Comparison of ENCODE assay signal across 16 cellular contexts in genomic region chr17:35931794-35932419, GRCh38. TPM values are rescaled to one million over a fixed set of nuclear protein-coding genes. Genes with fewer than 3 reads are reported as not detected.
A peak's percentile ranks its signal among the peaks of the same experiment; 100 is the strongest.
DNase-seq lines count a peak whose midpoint lies in the region; ATAC-seq and TF ChIP-seq lines count a peak whose summit lies in the region.
"Had no signal": no experiment of that assay in that cellular context is flagged by ENCODE, and none has a peak within 500 bp of the region (broad histone marks: within the 10 kb centered on the region; RNA-seq: fewer than 3 reads in every experiment).

No MANE protein-coding gene starts in this region.

- H3K18ac ChIP-seq in trophoblast cell (ENCODE audit: low read length): no peak overlapping the region

- DNase-seq in DMS 273 (lab: John Stamatoyannopoulos, UW; ENCODE audit: unreplicated experiment): peak; percentile 63
- DNase-seq in DMS 273 treated with DMSO at 0.1 percent for 48 hours (lab: John Stamatoyannopoulos, UW): no peak
- peak; percentile 85 for DNase-seq in choroid plexus epithelial cell (ENCODE audit: low read depth)
- no peak for DNase-seq in trophoblast cell
- no peak for DNase-seq in activated T-cell treated with anti-CD3 and anti-CD28 coated beads, Interleukin-2, amount 50 U/mL, for 72 hours
- no peak for DNase-seq in upper lobe of left lung
- DNase-seq: CD8-positive, alpha-beta memory T cell; effector memory CD8-positive, alpha-beta T cell; heart right ventricle; KBM-7; NCI-H526; SHP77 had no signal

- H3K23ac ChIP-seq in trophoblast cell (ENCODE audit: low read length): no peak overlapping the region

- ATAC-seq in activated T-cell treated with anti-CD3 and anti-CD28 coated beads, Interleukin-2, amount 50 U/mL, for 72 hours (replicated peaks in 1 of 2): no peak
- no peak for ATAC-seq in upper lobe of left lung (ENCODE audit: low FRiP score in 2 of 2)
- ATAC-seq: effector memory CD8-positive, alpha-beta T cell had no signal

- no peak overlapping the region for H2BK120ac ChIP-seq in trophoblast cell (ENCODE audit: insufficient read depth, low read length, poor library complexity)

- no peak overlapping the region for H3K4me2 ChIP-seq in trophoblast cell (ENCODE audit: low read length)

- H2BK5ac ChIP-seq in trophoblast cell (ENCODE audit: low read depth, low read length, poor library complexity): no peak overlapping the region

- no peaks in the 10 kb centered on the region for H3K36me3 ChIP-seq in trophoblast cell (ENCODE audit: control insufficient read depth in 1 of 2, insufficient read depth in 2 of 2, low read length in 2 of 2)
- no peaks in the 10 kb centered on the region for H3K36me3 ChIP-seq in upper lobe of left lung
- H3K36me3 ChIP-seq: heart right ventricle, neutrophil, tibial nerve had no signal

- peaks cover 30% of the 10 kb centered on the region for H3K4me1 Mint-ChIP-seq in activated T-cell treated with anti-CD3 and anti-CD28 coated beads, Interleukin-2, amount 50 U/mL, for 72 hours (ENCODE audit: low read depth)

- H4K12ac ChIP-seq in trophoblast cell (ENCODE audit: low read depth, low read length): no peak overlapping the region

- H2AFZ ChIP-seq in trophoblast cell (ENCODE audit: insufficient read depth, low read length, poor library complexity): no peak overlapping the region

- no peak overlapping the region for H2AK5ac ChIP-seq in trophoblast cell (ENCODE audit: low read length)

- H3K79me1 ChIP-seq in trophoblast cell (ENCODE audit: low read length): no peaks in the 10 kb centered on the region

- H3K4me1 ChIP-seq in trophoblast cell (ENCODE audit: control insufficient read depth in 1 of 2, insufficient read depth in 2 of 2, low read length in 2 of 2) (peaks cover 3% of the 10 kb centered on the region in 2 experiments), upper lobe of left lung (peaks cover 11 to 15% (median 13%) of the 10 kb centered on the region in 4 donors)

- TF ChIP-seq POLR2A in upper lobe of left lung (IDR thresholded peaks at IDR 0.05): no peak

- H3K4me3 ChIP-seq in choroid plexus epithelial cell (ENCODE audit: low read depth, low read length): peak overlapping the region; percentile 21
- H3K4me3 ChIP-seq in trophoblast cell (ENCODE audit: low read depth, low read length): no peak overlapping the region
- no peak overlapping the region for H3K4me3 ChIP-seq in upper lobe of left lung
- H3K4me3 ChIP-seq: heart right ventricle had no signal

- no peak overlapping the region for H4K8ac ChIP-seq in trophoblast cell (ENCODE audit: low read depth, low read length)

- WGBS in trophoblast cell (ENCODE audit: extremely low coverage, insufficient coverage, insufficient read length): no CpG with 5 or more reads among the region's 6 CpGs
- 81 to 82% methylated on average over 5 to 6 of the region's 6 CpGs for WGBS in upper lobe of left lung, 2 donors

- H3K9me3 ChIP-seq in trophoblast cell (ENCODE audit: insufficient read depth, low read depth, low read length) (no peaks in the 10 kb centered on the region), upper lobe of left lung (no peaks in the 10 kb centered on the region)
- H3K9me3 ChIP-seq: heart right ventricle, neutrophil, tibial nerve had no signal

- H3K4me3 Mint-ChIP-seq in activated T-cell treated with anti-CD3 and anti-CD28 coated beads, Interleukin-2, amount 50 U/mL, for 72 hours: no peak overlapping the region

- no peak overlapping the region for H3K27ac ChIP-seq in trophoblast cell (ENCODE audit: low read depth, low read length)
- no peak overlapping the region for H3K27ac ChIP-seq in upper lobe of left lung
- H3K27ac ChIP-seq: neutrophil had no signal

- H3K27me3 Mint-ChIP-seq in activated T-cell treated with anti-CD3 and anti-CD28 coated beads, Interleukin-2, amount 50 U/mL, for 72 hours (ENCODE audit: low read depth): no peaks in the 10 kb centered on the region
- H3K27me3 Mint-ChIP-seq: CD8-positive, alpha-beta memory T cell; effector memory CD8-positive, alpha-beta T cell had no signal

- no peaks in the 10 kb centered on the region for H3K79me2 ChIP-seq in trophoblast cell (ENCODE audit: control insufficient read depth, insufficient read depth, low read length, poor library complexity)

- no peak for TF ChIP-seq EP300 in upper lobe of left lung (IDR thresholded peaks at IDR 0.05)

- no peaks in the 10 kb centered on the region for H3K36me3 Mint-ChIP-seq in activated T-cell treated with anti-CD3 and anti-CD28 coated beads, Interleukin-2, amount 50 U/mL, for 72 hours (ENCODE audit: insufficient read depth in 2 of 2)
- H3K36me3 Mint-ChIP-seq: activated naive CD8-positive, alpha-beta T cell had no signal

- no peak overlapping the region for H3K27ac Mint-ChIP-seq in activated T-cell treated with anti-CD3 and anti-CD28 coated beads, Interleukin-2, amount 50 U/mL, for 72 hours
- H3K27ac Mint-ChIP-seq: activated naive CD8-positive, alpha-beta T cell had no signal

- no peak overlapping the region for H3K9ac ChIP-seq in trophoblast cell (ENCODE audit: low read length)

- H3K9me3 Mint-ChIP-seq in activated T-cell treated with anti-CD3 and anti-CD28 coated beads, Interleukin-2, amount 50 U/mL, for 72 hours: no peaks in the 10 kb centered on the region
- H3K9me3 Mint-ChIP-seq: CD8-positive, alpha-beta memory T cell; effector memory CD8-positive, alpha-beta T cell had no signal

- H3K27me3 ChIP-seq in trophoblast cell (ENCODE audit: insufficient read depth, low read length) (no peaks in the 10 kb centered on the region), upper lobe of left lung (no peaks in the 10 kb centered on the region)
- H3K27me3 ChIP-seq: tibial nerve had no signal

- H2BK12ac ChIP-seq in trophoblast cell (ENCODE audit: low read length): peak overlapping the region; percentile 36

- TF ChIP-seq CTCF in choroid plexus epithelial cell (conservative IDR thresholded peaks at IDR 0.05; ENCODE audit: low read depth, low read length): no peak
- TF ChIP-seq CTCF in upper lobe of left lung (IDR thresholded peaks at IDR 0.05): no peak

- H3K4ac ChIP-seq in trophoblast cell (ENCODE audit: low read depth, low read length): no peak overlapping the region

- H3K14ac ChIP-seq in trophoblast cell (ENCODE audit: low read length): no peak overlapping the region

- H4K91ac ChIP-seq in trophoblast cell (ENCODE audit: low read depth, low read length): peak overlapping the region; percentile 22

RNA-seq across cellular contexts. Expression of gene RDM1, which starts 1.3 kb away (rescaled TPM):
- 1.2 TPM in 2 replicates for polyA plus RNA-seq in trophoblast cell (2013)
- 1 to 10 TPM; 7.6 to 8.4 TPM for total RNA-seq in activated T-cell treated with anti-CD3 and anti-CD28 coated beads, Interleukin-2, amount 50 U/mL, for 72 hours
- not detected for total RNA-seq in upper lobe of left lung
- total RNA-seq: tibial nerve had no signal
- polyA plus RNA-seq: heart right ventricle had no signal

RNA-seq across cellular contexts. Expression of gene LYZL6, which starts 11.6 kb away (rescaled TPM):
- not detected in 2 replicates for polyA plus RNA-seq in trophoblast cell (2013)
- total RNA-seq in activated T-cell treated with anti-CD3 and anti-CD28 coated beads, Interleukin-2, amount 50 U/mL, for 72 hours: not detected
- not detected for total RNA-seq in upper lobe of left lung
- total RNA-seq: CD8-positive, alpha-beta memory T cell; heart right ventricle; liver; tibial nerve had no signal
- polyA plus RNA-seq: CD8-positive, alpha-beta memory T cell; heart right ventricle; liver had no signal

RNA-seq across cellular contexts. Expression of gene CCL16, which starts 49.4 kb away (rescaled TPM):
- not detected in 2 replicates for polyA plus RNA-seq in trophoblast cell (2013)
- total RNA-seq in activated T-cell treated with anti-CD3 and anti-CD28 coated beads, Interleukin-2, amount 50 U/mL, for 72 hours: not detected
- total RNA-seq in upper lobe of left lung: under 1 TPM in 2 of 6 donors, not detected in 4; 0.20 to 0.61 TPM
- total RNA-seq: CD8-positive, alpha-beta memory T cell; heart right ventricle; tibial nerve had no signal
- polyA plus RNA-seq: CD8-positive, alpha-beta memory T cell had no signal

RNA-seq across cellular contexts. Expression of gene CCL5, which starts 51.7 kb away (rescaled TPM):
- 1.3 and 1.7 TPM in 2 replicates for polyA plus RNA-seq in trophoblast cell (2013)
- 100 to 1,000 TPM in 1 of 2 donors, 10 to 100 TPM in 1; 63.3 to 178 TPM for total RNA-seq in activated T-cell treated with anti-CD3 and anti-CD28 coated beads, Interleukin-2, amount 50 U/mL, for 72 hours
- 10 to 100 TPM; 11.5 to 17.6 (median 15.3) TPM for total RNA-seq in upper lobe of left lung

RNA-seq across cellular contexts. Expression of gene CCL14, which starts 54.6 kb away (rescaled TPM):
- not detected in 2 replicates for polyA plus RNA-seq in trophoblast cell (2013)
- not detected for total RNA-seq in activated T-cell treated with anti-CD3 and anti-CD28 coated beads, Interleukin-2, amount 50 U/mL, for 72 hours
- 10 to 100 TPM in 2 of 6 donors, 1 to 10 TPM in 4; 1.0 to 90.7 (median 5.6) TPM for total RNA-seq in upper lobe of left lung
- total RNA-seq: CD8-positive, alpha-beta memory T cell had no signal
- polyA plus RNA-seq: CD8-positive, alpha-beta memory T cell had no signal

Comparison
In these comparisons a context has a peak if more than half of its experiments do, and no peak if none do; other contexts are left out.
1. DNase-seq: peak in DMS 273 (single experiment) and choroid plexus epithelial cell (single experiment); none in DMS 273 treated with DMSO at 0.1 percent for 48 hours (single experiment), trophoblast cell (0 of 2), activated T-cell treated with anti-CD3 and anti-CD28 coated beads, Interleukin-2, amount 50 U/mL, for 72 hours (0 of 2) and upper lobe of left lung (0 of 2).
2. RNA of gene RDM1, which starts 1.3 kb away (total RNA-seq): 7.6 to 8.4 TPM in activated T-cell treated with anti-CD3 and anti-CD28 coated beads, Interleukin-2, amount 50 U/mL, for 72 hours; not detected in upper lobe of left lung; every median in the first group is over 4 times any median in the second.